ENCODE assay signal across 14 cellular contexts in the genomic region with DNA sequence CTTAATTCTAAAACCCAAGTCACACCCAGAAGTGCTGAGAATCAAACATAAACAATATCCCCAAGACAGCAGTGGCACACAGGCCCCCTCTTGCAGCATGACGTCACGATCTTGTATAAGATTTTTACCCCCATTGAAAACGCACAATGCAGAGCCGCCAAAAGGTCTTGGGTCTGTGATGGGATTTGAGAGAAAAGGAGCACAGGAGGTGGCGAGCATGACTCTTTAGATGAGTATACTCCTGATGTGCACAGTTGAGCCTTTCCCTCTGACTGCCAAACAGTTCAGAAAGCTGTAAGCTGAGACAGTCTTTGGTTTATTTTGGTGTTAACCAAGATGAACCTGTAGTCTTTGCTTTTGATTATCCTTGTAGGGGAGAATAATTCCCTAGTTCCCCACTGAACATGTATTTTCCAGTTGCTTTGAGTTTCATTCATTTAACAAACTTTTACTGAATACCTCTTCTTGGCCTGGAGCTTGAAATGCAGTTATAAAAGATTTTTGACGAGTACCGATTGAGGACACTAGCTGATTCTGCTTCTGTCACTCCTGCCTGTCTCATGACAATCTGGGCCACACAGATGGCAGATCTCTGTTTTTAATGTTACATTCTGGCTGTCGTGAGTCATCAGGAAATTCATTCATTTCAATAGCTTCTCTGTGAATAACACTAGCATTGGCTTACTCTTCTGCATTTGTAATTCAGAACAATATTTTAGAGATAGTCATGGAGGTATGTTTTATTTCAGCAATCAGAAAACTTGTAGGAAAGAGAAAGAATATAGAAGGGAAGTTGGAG. TPM values are rescaled to one million over a fixed set of nuclear protein-coding genes. Genes with fewer than 3 reads are reported as not detected.
DNase-seq lines count a peak whose midpoint lies in the region; TF ChIP-seq lines count a peak whose summit lies in the region.
"Had no signal": no experiment of that assay in that cellular context is flagged by ENCODE, and none has a peak within 500 bp of the region (broad histone marks: within the 10 kb centered on the region; RNA-seq: fewer than 3 reads in every experiment).

No MANE protein-coding gene starts in this region.

- no peaks in the 10 kb centered on the region for H3K9me2 ChIP-seq in SK-N-SH

- peaks cover 3 to 5% of the 10 kb centered on the region in 2 experiments; a peak in 2 of 4 replicates for H3K4me1 ChIP-seq in SK-N-SH (ENCODE audit: control insufficient read depth in 1 of 2, insufficient read depth in 2 of 2, low read depth in 1 of 2, low read length in 1 of 2)
- H3K4me1 ChIP-seq in fibroblast of lung (ENCODE audit: control insufficient read depth, extremely low read depth, insufficient read depth, low read length), result no peaks in the 10 kb centered on the region
- H3K4me1 ChIP-seq in skeletal muscle satellite cell (ENCODE audit: control insufficient read depth, insufficient read depth, low read length), result peaks cover 23% of the 10 kb centered on the region
- H3K4me1 ChIP-seq in trophoblast cell (ENCODE audit: control insufficient read depth in 1 of 2, insufficient read depth in 2 of 2, low read length in 2 of 2), result no peaks in the 10 kb centered on the region

- POLR2A ChIA-PET in SK-N-SH (lab: Yijun Ruan, JAX), result interaction anchor here (0.6 kb wide), 2 partner anchors 9 to 12 kb away, joined by 3 to 5 read pairs; no protein-coding TSS in a partner anchor

- H3K4me2 ChIP-seq in SK-N-SH (no peak overlapping the region), fibroblast of lung (ENCODE audit: extremely low read depth, insufficient read depth, low read length) (no peak overlapping the region), skeletal muscle satellite cell (ENCODE audit: low read length) (peak overlapping the region; percentile 17), trophoblast cell (ENCODE audit: low read length) (no peak overlapping the region)

- H3K14ac ChIP-seq in trophoblast cell (ENCODE audit: low read length), result no peak overlapping the region

- WGBS in SK-N-SH (ENCODE audit: low lambda C conversion rate), result 74% methylated on average over 8 of the region's 8 CpGs
- WGBS in trophoblast cell (ENCODE audit: extremely low coverage, insufficient coverage, insufficient read length), result no CpG with 5 or more reads among the region's 8 CpGs

- no peaks in the 10 kb centered on the region for H3K27me3 ChIP-seq in SK-N-SH (ENCODE audit: insufficient read depth)
- no peaks in the 10 kb centered on the region for H3K27me3 ChIP-seq in fibroblast of lung (ENCODE audit: control insufficient read depth, insufficient read depth, low read length)
- no peaks in the 10 kb centered on the region for H3K27me3 ChIP-seq in skeletal muscle satellite cell (ENCODE audit: control insufficient read depth, insufficient read depth, low read length)
- H3K27me3 ChIP-seq in WERI-Rb-1 (ENCODE audit: insufficient read depth, low read depth, severe bottlenecking), result no peaks in the 10 kb centered on the region
- H3K27me3 ChIP-seq in trophoblast cell (ENCODE audit: insufficient read depth, low read length), result no peaks in the 10 kb centered on the region

- no peak overlapping the region for H2BK12ac ChIP-seq in trophoblast cell (ENCODE audit: low read length)

- no peaks in the 10 kb centered on the region for H3K36me3 ChIP-seq in SK-N-SH (replicated peaks in 1 of 2; ENCODE audit: control insufficient read depth in 1 of 2, insufficient read depth in 2 of 2, low read length in 1 of 2)
- no peaks in the 10 kb centered on the region for H3K36me3 ChIP-seq in fibroblast of lung (ENCODE audit: control insufficient read depth, insufficient read depth, low read length)
- no peaks in the 10 kb centered on the region for H3K36me3 ChIP-seq in skeletal muscle satellite cell (ENCODE audit: insufficient read depth, low read length)
- H3K36me3 ChIP-seq in WERI-Rb-1, result no peaks in the 10 kb centered on the region
- no peaks in the 10 kb centered on the region for H3K36me3 ChIP-seq in trophoblast cell (ENCODE audit: control insufficient read depth in 1 of 2, insufficient read depth in 2 of 2, low read length in 2 of 2)

- DNase-seq in NCI-H524 (lab: John Stamatoyannopoulos, UW) (peak; percentile 6 to 53), NCI-H524 treated with DMSO at 0.1 percent for 48 hours (lab: John Stamatoyannopoulos, UW) (no peak), SK-N-SH (no peak), fibroblast of lung (ENCODE audit: low read depth in 2 of 2) (peak; percentile 1 to 47), WERI-Rb-1 (no peak), trophoblast cell (no peak), NCI-H1417 (lab: John Stamatoyannopoulos, UW) (no peak)
- DNase-seq: aorta; NCI-H1436; stimulated activated CD4-positive, alpha-beta T cell treated with anti-CD3 and anti-CD28 coated beads, Interleukin-2, amount 100 ng/mL, for 48 hours; stimulated activated naive CD8-positive, alpha-beta T cell treated with anti-CD3 and anti-CD28 coated beads, Interleukin-15, amount 100 ng/mL, for 72 hours; T1000 had no signal

- no peak overlapping the region for H2AK5ac ChIP-seq in trophoblast cell (ENCODE audit: low read length)

- H3K79me2 ChIP-seq in SK-N-SH (ENCODE audit: insufficient read depth) (no peaks in the 10 kb centered on the region), fibroblast of lung (ENCODE audit: control insufficient read depth, insufficient read depth, low read length) (no peaks in the 10 kb centered on the region), trophoblast cell (ENCODE audit: control insufficient read depth, insufficient read depth, low read length, poor library complexity) (no peaks in the 10 kb centered on the region)

- no peaks in the 10 kb centered on the region for H3K79me1 ChIP-seq in trophoblast cell (ENCODE audit: low read length)

- H3K9me3 ChIP-seq in SK-N-SH (no peaks in the 10 kb centered on the region), fibroblast of lung (ENCODE audit: control insufficient read depth, insufficient read depth, low read depth, low read length) (no peaks in the 10 kb centered on the region), skeletal muscle satellite cell (replicated peaks; ENCODE audit: low read length) (no peaks in the 10 kb centered on the region), WERI-Rb-1 (ENCODE audit: severe bottlenecking) (no peaks in the 10 kb centered on the region), trophoblast cell (ENCODE audit: insufficient read depth, low read depth, low read length) (no peaks in the 10 kb centered on the region)

- no peak overlapping the region for H3K9ac ChIP-seq in SK-N-SH
- no peak overlapping the region for H3K9ac ChIP-seq in fibroblast of lung (ENCODE audit: insufficient read depth, low read length)
- H3K9ac ChIP-seq in skeletal muscle satellite cell (ENCODE audit: low read depth, low read length), result no peak overlapping the region
- H3K9ac ChIP-seq in trophoblast cell (ENCODE audit: low read length), result no peak overlapping the region

- H3K4me3 ChIP-seq in SK-N-SH (ENCODE audit: low read depth in 2 of 2, low read length in 1 of 2), result no peak overlapping the region
- no peak overlapping the region for H3K4me3 ChIP-seq in fibroblast of lung (replicated peaks in 1 of 4; ENCODE audit: control extremely low read depth in 1 of 4, insufficient read depth in 1 of 4, low read depth in 3 of 4, low read length in 4 of 4)
- no peak overlapping the region for H3K4me3 ChIP-seq in skeletal muscle satellite cell (ENCODE audit: low read length)
- H3K4me3 ChIP-seq in WERI-Rb-1 (ENCODE audit: low read depth, low read length), result no peak overlapping the region
- no peak overlapping the region for H3K4me3 ChIP-seq in trophoblast cell (ENCODE audit: low read depth, low read length)

- H3F3A ChIP-seq in SK-N-SH (replicated peaks; ENCODE audit: insufficient read depth), result peaks cover 13% of the 10 kb centered on the region

- H2AFZ ChIP-seq in SK-N-SH (ENCODE audit: low read depth), result 0 out of 2 replicates have a peak overlapping the region, but pooled peaks have one; percentile 6
- H2AFZ ChIP-seq in fibroblast of lung (ENCODE audit: low read length), result no peak overlapping the region
- H2AFZ ChIP-seq in trophoblast cell (ENCODE audit: insufficient read depth, low read length, poor library complexity), result no peak overlapping the region

- no peak overlapping the region for H2BK5ac ChIP-seq in trophoblast cell (ENCODE audit: low read depth, low read length, poor library complexity)

- no peak overlapping the region for H3K18ac ChIP-seq in trophoblast cell (ENCODE audit: low read length)

- no peak overlapping the region for H3K23ac ChIP-seq in trophoblast cell (ENCODE audit: low read length)

- H2BK120ac ChIP-seq in trophoblast cell (ENCODE audit: insufficient read depth, low read length, poor library complexity), result no peak overlapping the region

- no peak overlapping the region for H3K4ac ChIP-seq in trophoblast cell (ENCODE audit: low read depth, low read length)

- H4K20me1 ChIP-seq in SK-N-SH (ENCODE audit: insufficient read depth), result no peaks in the 10 kb centered on the region
- H4K20me1 ChIP-seq in fibroblast of lung (ENCODE audit: control insufficient read depth, extremely low read depth, insufficient read depth, low read length), result no peaks in the 10 kb centered on the region

- no peak for TF ChIP-seq CTCF in SK-N-SH (IDR thresholded peaks at IDR 0.05)
- no peak for TF ChIP-seq CTCF in fibroblast of lung (conservative IDR thresholded peaks at IDR 0.05 in 1 of 2, IDR thresholded peaks at IDR 0.05 in 1 of 2; ENCODE audit: low read depth in 1 of 2, low read length in 2 of 2)
- TF ChIP-seq CTCF in WERI-Rb-1 (IDR thresholded peaks at IDR 0.05; ENCODE audit: low read depth, low read length), result no peak

- no peak for TF ChIP-seq RAD21 in SK-N-SH (IDR thresholded peaks at IDR 0.05; ENCODE audit: low read length)

- H4K8ac ChIP-seq in trophoblast cell (ENCODE audit: low read depth, low read length), result no peak overlapping the region

- H4K91ac ChIP-seq in trophoblast cell (ENCODE audit: low read depth, low read length), result no peak overlapping the region

- peak overlapping the region in 1 of 2 experiments; percentile 34; a peak in 2 of 4 replicates for H3K27ac ChIP-seq in SK-N-SH (ENCODE audit: low read depth in 2 of 2, low read length in 1 of 2)
- no peak overlapping the region for H3K27ac ChIP-seq in fibroblast of lung (ENCODE audit: insufficient read depth, low read length)
- H3K27ac ChIP-seq in WERI-Rb-1, result no peak overlapping the region
- no peak overlapping the region for H3K27ac ChIP-seq in trophoblast cell (ENCODE audit: low read depth, low read length)

- 0 out of 4 replicates have a peak, but pooled peaks of 1 of the 2 experiments have one; percentile 24 for TF ChIP-seq EP300 in SK-N-SH (IDR thresholded peaks at IDR 0.05; ENCODE audit: borderline replicate concordance in 1 of 2, low read depth in 1 of 2, low read length in 1 of 2)

- H4K12ac ChIP-seq in trophoblast cell (ENCODE audit: low read depth, low read length), result no peak overlapping the region

- CTCF ChIA-PET in SK-N-SH (lab: Yijun Ruan, JAX), result interaction anchor here (1.5 kb wide), 1 partner anchor 8 kb away, joined by 4 read pairs; no protein-coding TSS in a partner anchor

RNA-seq across cellular contexts. Expression of a gene that starts 28.9 kb away (rescaled TPM):
- polyA plus RNA-seq in SK-N-SH (2012; rRNA removed), result 3.7 and 6.3 TPM in 2 replicates
- polyA plus RNA-seq in SK-N-SH (2012; cell fraction: cytosol; rRNA removed), result 2.6 and 3.4 TPM in 2 replicates
- 18.0 and 29.7 TPM in 2 replicates for polyA plus RNA-seq in SK-N-SH (2012; cell fraction: nucleus; rRNA removed)
- total RNA-seq in fibroblast of lung, result 0.17 and 0.77 TPM in 2 replicates
- 0.02 and 0.10 TPM in 2 replicates for polyA plus RNA-seq in fibroblast of lung
- not detected in 2 replicates for polyA plus RNA-seq in fibroblast of lung (2012)
- polyA minus RNA-seq in fibroblast of lung (ENCODE audit: low replicate concordance), result not detected in 2 replicates
- total RNA-seq in skeletal muscle satellite cell (2012; rRNA removed), result 0.25 and 0.87 TPM in 2 replicates
- 0.08 TPM in 1 of 2 replicates, not detected in the other for polyA plus RNA-seq in trophoblast cell (2013)
- total RNA-seq: esophagus mucosa had no signal

RNA-seq across cellular contexts. Expression of a gene that starts 50.2 kb away (rescaled TPM):
- polyA plus RNA-seq in SK-N-SH (2012; rRNA removed), result 0.03 TPM in 1 of 2 replicates, not detected in the other
- not detected in 2 replicates for polyA plus RNA-seq in SK-N-SH (2012; cell fraction: cytosol; rRNA removed)
- 0.12 and 0.14 TPM in 2 replicates for polyA plus RNA-seq in SK-N-SH (2012; cell fraction: nucleus; rRNA removed)
- under 0.01 TPM in 1 of 2 replicates, not detected in the other for total RNA-seq in fibroblast of lung
- polyA plus RNA-seq in fibroblast of lung, result 0.03 TPM in 1 of 2 replicates, not detected in the other
- polyA plus RNA-seq in fibroblast of lung (2012), result not detected in 2 replicates
- polyA minus RNA-seq in fibroblast of lung (ENCODE audit: low replicate concordance), result not detected in 2 replicates
- not detected in 2 replicates for total RNA-seq in skeletal muscle satellite cell (2012; rRNA removed)
- 0.05 TPM in 1 of 2 replicates, not detected in the other for polyA plus RNA-seq in trophoblast cell (2013)
- total RNA-seq: esophagus mucosa had no signal

RNA-seq across cellular contexts. Expression of a gene that starts 54.5 kb away (rescaled TPM):
- polyA plus RNA-seq in SK-N-SH (2012; rRNA removed), result 15.1 and 21.5 TPM in 2 replicates
- 19.7 and 24.6 TPM in 2 replicates for polyA plus RNA-seq in SK-N-SH (2012; cell fraction: cytosol; rRNA removed)
- polyA plus RNA-seq in SK-N-SH (2012; cell fraction: nucleus; rRNA removed), result 3.6 and 8.3 TPM in 2 replicates
- 13.9 and 21.0 TPM in 2 replicates for total RNA-seq in fibroblast of lung
- 19.6 and 24.2 TPM in 2 replicates for polyA plus RNA-seq in fibroblast of lung
- 37.5 and 38.5 TPM in 2 replicates for polyA plus RNA-seq in fibroblast of lung (2012)
- 2.8 and 18.7 TPM in 2 replicates for polyA minus RNA-seq in fibroblast of lung (ENCODE audit: low replicate concordance)
- total RNA-seq in skeletal muscle satellite cell (2012; rRNA removed), result 10.6 and 15.1 TPM in 2 replicates
- polyA plus RNA-seq in trophoblast cell (2013), result 106 and 109 TPM in 2 replicates

Comparison
In these comparisons a context has a peak if more than half of its experiments do, and no peak if none do; other contexts are left out.
1. DNase-seq: peak in NCI-H524 (2 of 2) and fibroblast of lung (2 of 2); none in NCI-H524 treated with DMSO at 0.1 percent for 48 hours (single experiment), SK-N-SH (single experiment), WERI-Rb-1 (single experiment), trophoblast cell (0 of 2) and NCI-H1417 (0 of 3).